ENCODE assay signal across 14 cellular contexts in genomic region chr6:44629636-44630035, GRCh38.
"Had no signal": no experiment of that assay in that cellular context is flagged by ENCODE, and none has a peak within 500 bp of the region (broad histone marks: within the 10 kb centered on the region; RNA-seq: fewer than 3 reads in every experiment).

No MANE protein-coding gene starts in this region.

- H3K27me3 ChIP-seq: breast epithelium, upper lobe of right lung had no signal

- H3K4me3 ChIP-seq: breast epithelium, esophagus muscularis mucosa, mucosa of descending colon, prostate gland, sigmoid colon, upper lobe of right lung had no signal

- H3K9me3 ChIP-seq: breast epithelium, esophagus muscularis mucosa, mucosa of descending colon, prostate gland, sigmoid colon, upper lobe of right lung had no signal

- H3K36me3 ChIP-seq: breast epithelium, esophagus muscularis mucosa, prostate gland, sigmoid colon, upper lobe of right lung had no signal

- H3K27ac ChIP-seq: breast epithelium, esophagus muscularis mucosa, prostate gland, sigmoid colon, upper lobe of right lung, VCaP had no signal

- DNase-seq: activated CD4-positive, alpha-beta memory T cell treated with anti-CD3 and anti-CD28 coated beads for 36 hours; activated naive CD8-positive, alpha-beta T cell treated with anti-CD3 and anti-CD28 coated beads, Interleukin-2, amount 10 ng/mL, durations not matched to agents 7 days and 5 days; glutamatergic neuron; immature natural killer cell; left colon; occipital lobe; sigmoid colon; stimulated activated CD4-positive, alpha-beta T cell treated with anti-CD3 and anti-CD28 coated beads, Interleukin-2, amount 100 ng/mL, for 24 hours; upper lobe of right lung had no signal

- H3K4me1 ChIP-seq: breast epithelium, prostate gland, sigmoid colon, upper lobe of right lung had no signal
